ENCODE assay signal across 13 cellular contexts in genomic region chr3:72258366-72258765, GRCh38.
DNase-seq lines count a peak whose midpoint lies in the region; ATAC-seq and TF ChIP-seq lines count a peak whose summit lies in the region.
"Had no signal": no experiment of that assay in that cellular context is flagged by ENCODE, and none has a peak within 500 bp of the region (broad histone marks: within the 10 kb centered on the region; RNA-seq: fewer than 3 reads in every experiment).

No MANE protein-coding gene starts in this region.

- peaks cover 48% of the 10 kb centered on the region for H3K4me1 Mint-ChIP-seq in activated CD4-positive, alpha-beta T cell treated with anti-CD3 and anti-CD28 coated beads for 36 hours
- H3K4me1 Mint-ChIP-seq in brain (peaks cover 94% of the 10 kb centered on the region), progenitor cell of endocrine pancreas (ENCODE audit: low read depth) (peaks cover 9% of the 10 kb centered on the region)

- CTCF ChIA-PET in activated CD4-positive, alpha-beta T cell treated with anti-CD3 and anti-CD28 coated beads for 36 hours (lab: Charles Lee) = interaction anchor here (0.9 kb wide), 2 partner anchors 54 to 383 kb away, joined by 3 read pairs; no protein-coding TSS in a partner anchor

- peaks cover 12% of the 10 kb centered on the region for H3K9me3 Mint-ChIP-seq in activated CD4-positive, alpha-beta T cell treated with anti-CD3 and anti-CD28 coated beads for 36 hours (ENCODE audit: low read depth)
- H3K9me3 Mint-ChIP-seq in brain (peaks cover 0 to 17% (median 2%) of the 10 kb centered on the region in 5 experiments), progenitor cell of endocrine pancreas (ENCODE audit: low read depth) (no peaks in the 10 kb centered on the region)
- H3K9me3 Mint-ChIP-seq: effector memory CD8-positive, alpha-beta T cell had no signal

- intact Hi-C loops in activated CD4-positive, alpha-beta T cell treated with anti-CD3 and anti-CD28 coated beads for 36 hours (cut with DNase I, micrococcal nuclease) = loop anchor here in 1 of 2 experiments (5.0 kb wide), 1 partner anchor 121 kb away; no protein-coding TSS in a partner anchor
- intact Hi-C loops in sciatic nerve (cut with DNase I) = no loop called here

- H3K36me3 Mint-ChIP-seq in activated CD4-positive, alpha-beta T cell treated with anti-CD3 and anti-CD28 coated beads for 36 hours (ENCODE audit: low read depth) = peaks cover 12% of the 10 kb centered on the region
- no peaks in the 10 kb centered on the region for H3K36me3 Mint-ChIP-seq in brain
- no peaks in the 10 kb centered on the region for H3K36me3 Mint-ChIP-seq in progenitor cell of endocrine pancreas (ENCODE audit: insufficient read depth)

- POLR2A ChIA-PET in activated CD4-positive, alpha-beta T cell treated with anti-CD3 and anti-CD28 coated beads for 36 hours (lab: Charles Lee) = no interaction called here

- H3K27ac Mint-ChIP-seq in activated CD4-positive, alpha-beta T cell treated with anti-CD3 and anti-CD28 coated beads for 36 hours = peak overlapping the region; percentile 63
- H3K27ac Mint-ChIP-seq in brain (peak overlapping the region; percentile 64 to 93 (median 82)), progenitor cell of endocrine pancreas (peak overlapping the region; percentile 4)
- H3K27ac Mint-ChIP-seq: effector memory CD8-positive, alpha-beta T cell had no signal

- H3K4me3 Mint-ChIP-seq in activated CD4-positive, alpha-beta T cell treated with anti-CD3 and anti-CD28 coated beads for 36 hours = no peak overlapping the region
- peak overlapping the region; percentile 26 to 53 (median 44) for H3K4me3 Mint-ChIP-seq in brain
- H3K4me3 Mint-ChIP-seq in progenitor cell of endocrine pancreas (ENCODE audit: low read depth) = no peak overlapping the region
- H3K4me3 Mint-ChIP-seq: effector memory CD8-positive, alpha-beta T cell had no signal

- DNase-seq in activated CD4-positive, alpha-beta T cell treated with anti-CD3 and anti-CD28 coated beads for 36 hours = no peak
- DNase-seq in activated CD4-positive, alpha-beta T cell treated with anti-CD3 and anti-CD28 coated beads, Interleukin-2, amount 50 U/mL, for 4 hours = no peak
- DNase-seq in NCI-H1417 treated with DMSO at 0.1 percent for 48 hours (lab: John Stamatoyannopoulos, UW) (peak; percentile 24), progenitor cell of endocrine pancreas (ENCODE audit: low spot score, unreplicated experiment) (no peak), sciatic nerve (ENCODE audit: low spot score) (no peak), epidermal melanocyte (ENCODE audit: insufficient read length, low spot score) (no peak), LoVo (ENCODE audit: low spot score) (no peak)
- DNase-seq: ACHN; effector memory CD8-positive, alpha-beta T cell; foreskin fibroblast; NCI-H2029 treated with DMSO at 0.1 percent for 48 hours; SIG-M5 had no signal

- ATAC-seq in activated CD4-positive, alpha-beta T cell treated with anti-CD3 and anti-CD28 coated beads for 36 hours = no peak
- no peak for ATAC-seq in sciatic nerve
- ATAC-seq: effector memory CD8-positive, alpha-beta T cell had no signal

- TF ChIP-seq CTCF in brain (conservative IDR thresholded peaks at IDR 0.05) = no peak
- TF ChIP-seq CTCF in progenitor cell of endocrine pancreas (IDR thresholded peaks at IDR 0.05; ENCODE audit: unreplicated experiment) = no peak

- H3K27me3 Mint-ChIP-seq in activated CD4-positive, alpha-beta T cell treated with anti-CD3 and anti-CD28 coated beads for 36 hours = peaks cover 2% of the 10 kb centered on the region
- peaks cover 10% of the 10 kb centered on the region for H3K27me3 Mint-ChIP-seq in brain
- peaks cover 21% of the 10 kb centered on the region for H3K27me3 Mint-ChIP-seq in progenitor cell of endocrine pancreas

Comparison
In these comparisons a context has a peak if more than half of its experiments do, and no peak if none do; other contexts are left out.
1. H3K27ac Mint-ChIP-seq: peak in every context shown above with its lines; median percentile 82 in brain; 63 in activated CD4-positive, alpha-beta T cell treated with anti-CD3 and anti-CD28 coated beads for 36 hours; 4 in progenitor cell of endocrine pancreas.
2. H3K4me3 Mint-ChIP-seq: peak in brain (5 of 5); none in activated CD4-positive, alpha-beta T cell treated with anti-CD3 and anti-CD28 coated beads for 36 hours (single experiment) and progenitor cell of endocrine pancreas (single experiment).